1 cellular context compared by ENCODE assay signal in genomic region chr3:155805802-155806618, GRCh38.
TF ChIP-seq lines count a peak whose summit lies in the region.

Gene C3orf33 (minus strand): TSS chr3:155806278. CDS start chr3:155806252, 26 bp downstream.

TF ChIP-seq in HepG2, 621 proteins besides CTCF, POLR2A, EP300 and RAD21 (continued from another document and continues in another):
- TF ChIP-seq DMTF1 (CRISPR knock-in tag; IDR thresholded peaks at IDR 0.05) (no peak), ZNF530 (CRISPR knock-in tag; IDR thresholded peaks at IDR 0.05; ENCODE audit: low read depth) (no peak), ZNF276 (CRISPR knock-in tag; IDR thresholded peaks at IDR 0.05; ENCODE audit: low read depth) (no peak), ZBTB4 (CRISPR knock-in tag; IDR thresholded peaks at IDR 0.05; ENCODE audit: borderline replicate concordance) (no peak), ATM (IDR thresholded peaks at IDR 0.05; ENCODE audit: borderline replicate concordance) (no peak), RXRB (CRISPR knock-in tag; IDR thresholded peaks at IDR 0.05; ENCODE audit: borderline replicate concordance) (peak; percentile 51; the same call in 1 of the 2 replicates), AFF4 (CRISPR knock-in tag; IDR thresholded peaks at IDR 0.05) (no peak), MLXIP (CRISPR knock-in tag; IDR thresholded peaks at IDR 0.05; ENCODE audit: borderline replicate concordance) (no peak), MTA3 (CRISPR knock-in tag; IDR thresholded peaks at IDR 0.05) (no peak), XRCC5 (optimal IDR thresholded peaks at IDR 0.05; ENCODE audit: low read length) (peak; percentile 86), ZNF503 (CRISPR knock-in tag; IDR thresholded peaks at IDR 0.05) (peak; percentile 63), RERE (CRISPR knock-in tag; IDR thresholded peaks at IDR 0.05; ENCODE audit: low read depth) (no peak), ZNF205 (CRISPR knock-in tag; IDR thresholded peaks at IDR 0.05) (0 out of 2 replicates have a peak, but pooled peaks have one; percentile 23), DPF2 (CRISPR knock-in tag; IDR thresholded peaks at IDR 0.05; ENCODE audit: borderline replicate concordance, low read depth) (no peak), CSRNP2 (CRISPR knock-in tag; conservative IDR thresholded peaks at IDR 0.05; ENCODE audit: low read depth) (no peak), NR3C1 (CRISPR knock-in tag; IDR thresholded peaks at IDR 0.05) (no peak), ARHGAP35 (CRISPR knock-in tag; IDR thresholded peaks at IDR 0.05; ENCODE audit: borderline replicate concordance) (no peak; the same call in 1 of the 2 replicates), ZNF780A (CRISPR knock-in tag; IDR thresholded peaks at IDR 0.05) (no peak), GABPA (IDR thresholded peaks at IDR 0.05; ENCODE audit: low read depth, low read length) (no peak), GABPA (CRISPR knock-in tag; IDR thresholded peaks at IDR 0.05; ENCODE audit: low read depth) (no peak), ZSCAN9 (CRISPR knock-in tag; IDR thresholded peaks at IDR 0.05; ENCODE audit: borderline replicate concordance) (no peak), ZNF781 (CRISPR knock-in tag; IDR thresholded peaks at IDR 0.05; ENCODE audit: borderline replicate concordance, not compliant biosample characterization) (peak; percentile 75), CEBPG (CRISPR knock-in tag; IDR thresholded peaks at IDR 0.05) (no peak), KLF9 (CRISPR knock-in tag; IDR thresholded peaks at IDR 0.05; ENCODE audit: low read depth) (no peak), HOXA9 (CRISPR knock-in tag; IDR thresholded peaks at IDR 0.05; ENCODE audit: borderline replicate concordance) (no peak), SOX6 (IDR thresholded peaks at IDR 0.05) (no peak), SOX6 (CRISPR knock-in tag; IDR thresholded peaks at IDR 0.05) (no peak), SRSF1 (optimal IDR thresholded peaks at IDR 0.05; ENCODE audit: low read depth, low read length) (peak; percentile 59), TAF1 (CRISPR knock-in tag; IDR thresholded peaks at IDR 0.05) (peak; percentile 77)
